10 cellular contexts compared by ENCODE assay signal in genomic region chr19:38952395-38953165, GRCh38. TPM values are rescaled to one million over a fixed set of nuclear protein-coding genes. Genes with fewer than 3 reads are reported as not detected.
DNase-seq lines count a peak whose midpoint lies in the region; ATAC-seq and TF ChIP-seq lines count a peak whose summit lies in the region.
"Had no signal": no experiment of that assay in that cellular context is flagged by ENCODE, and none has a peak within 500 bp of the region (broad histone marks: within the 10 kb centered on the region; RNA-seq: fewer than 3 reads in every experiment).

No MANE protein-coding gene starts in this region.

- H3K27me3 Mint-ChIP-seq in endodermal cell (ENCODE audit: insufficient read depth): peaks cover 25% of the 10 kb centered on the region

- H3K9me3 Mint-ChIP-seq in endodermal cell: peaks cover 9% of the 10 kb centered on the region

- WGBS in endodermal cell (ENCODE audit: insufficient coverage in 1 of 2, insufficient read length in 1 of 2), 2 experiments: 79 to 82% methylated on average over 12 to 13 of the region's 13 CpGs

- peaks cover 12% of the 10 kb centered on the region for H3K4me1 Mint-ChIP-seq in endodermal cell

- no peaks in the 10 kb centered on the region for H3K4me1 ChIP-seq in endodermal cell (ENCODE audit: control insufficient read depth, insufficient read depth, low read length)

- H3K9ac ChIP-seq in endodermal cell (ENCODE audit: extremely low read depth, low read length, poor library complexity, severe bottlenecking): no peak overlapping the region

- H3K27ac ChIP-seq in HL-60 (replicated peaks): no peak overlapping the region
- no peak overlapping the region for H3K27ac ChIP-seq in endodermal cell (ENCODE audit: low read depth, low read length)
- H3K27ac ChIP-seq: SK-N-MC, thoracic aorta had no signal

- TF ChIP-seq CTCF in HL-60 (IDR thresholded peaks at IDR 0.05; ENCODE audit: insufficient read depth, low read length): peak; percentile 44
- TF ChIP-seq CTCF in endodermal cell (conservative IDR thresholded peaks at IDR 0.05): peak; percentile 78

- H3K36me3 ChIP-seq in endodermal cell (ENCODE audit: control insufficient read depth, insufficient read depth, low read length): peaks cover 4% of the 10 kb centered on the region
- H3K36me3 ChIP-seq: thoracic aorta had no signal

- DNase-seq in DMS153 treated with DMSO at 0.1 percent for 48 hours (lab: John Stamatoyannopoulos, UW; ENCODE audit: unreplicated experiment) (peak; percentile 59), HL-60 (ENCODE audit: low read depth in 1 of 2, low spot score in 1 of 2) (peak in 1 of 2 experiments; percentile 62), NOMO-1 (lab: John Stamatoyannopoulos, UW; ENCODE audit: unreplicated experiment in 2 of 2) (peak; percentile 40 to 71), endodermal cell (peak; percentile 81), retina (peak; percentile 32), AG08395 (ENCODE audit: low spot score) (no peak)

- peaks cover 29% of the 10 kb centered on the region for H3K36me3 Mint-ChIP-seq in endodermal cell (ENCODE audit: low read depth)

- no peak overlapping the region for H3K4me3 ChIP-seq in HL-60 (replicated peaks; ENCODE audit: insufficient read depth, low read length)
- no peak overlapping the region for H3K4me3 ChIP-seq in endodermal cell (ENCODE audit: low read length)
- H3K4me3 ChIP-seq: SK-N-MC, thoracic aorta had no signal

- H3K27me3 ChIP-seq in HL-60 (ENCODE audit: insufficient read depth, poor library complexity, severe bottlenecking): peaks cover 25% of the 10 kb centered on the region
- no peaks in the 10 kb centered on the region for H3K27me3 ChIP-seq in endodermal cell (ENCODE audit: control insufficient read depth, insufficient read depth, low read length, poor library complexity, severe bottlenecking)

- no peak overlapping the region for H3K27ac Mint-ChIP-seq in endodermal cell

- ATAC-seq in GM21367 (IDR thresholded peaks at IDR 0.05; ENCODE audit: unreplicated experiment) (no peak), esophagus mucosa (no peak)

- no peak overlapping the region for H3K4me3 Mint-ChIP-seq in endodermal cell

- peaks cover 1% of the 10 kb centered on the region for H3K9me3 ChIP-seq in endodermal cell (ENCODE audit: control insufficient read depth, low read length)
- H3K9me3 ChIP-seq: thoracic aorta had no signal

RNA-seq across cellular contexts. Expression of gene MRPS12, which starts 21.8 kb away (rescaled TPM):
- total RNA-seq in endodermal cell (10 to 100 TPM; 37.5 to 38.3 TPM), esophagus mucosa (60.4 TPM)
- polyA plus RNA-seq in endodermal cell (2013, experiment 1 of 2): 28.6 TPM
- polyA plus RNA-seq in endodermal cell (2013, experiment 2 of 2): 30.0 TPM

RNA-seq across cellular contexts. Expression of gene SARS2, which starts 22.0 kb away (rescaled TPM):
- total RNA-seq in endodermal cell (10 to 100 TPM; 53.2 to 60.2 TPM), esophagus mucosa (24.1 TPM)
- 56.0 TPM for polyA plus RNA-seq in endodermal cell (2013, experiment 1 of 2)
- 44.1 TPM for polyA plus RNA-seq in endodermal cell (2013, experiment 2 of 2)

RNA-seq across cellular contexts. Expression of gene FBXO17, which starts 23.0 kb away (rescaled TPM):
- total RNA-seq in endodermal cell (10 to 100 TPM; 21.2 to 40.3 TPM), esophagus mucosa (4.7 TPM)
- polyA plus RNA-seq in endodermal cell (2013, experiment 1 of 2): 20.8 TPM
- 17.9 TPM for polyA plus RNA-seq in endodermal cell (2013, experiment 2 of 2)

RNA-seq across cellular contexts. Expression of gene CCER2, which starts 40.6 kb away (rescaled TPM):
- total RNA-seq in endodermal cell (1 to 10 TPM in 1 of 2 donors, not detected in 1; 1.2 TPM), esophagus mucosa (1.4 TPM)
- polyA plus RNA-seq in endodermal cell (2013, experiment 1 of 2): 4.8 TPM
- 4.2 TPM for polyA plus RNA-seq in endodermal cell (2013, experiment 2 of 2)
- total RNA-seq: thoracic aorta had no signal

RNA-seq across cellular contexts. Expression of gene NFKBIB, which starts 52.8 kb away (rescaled TPM):
- total RNA-seq in endodermal cell (10 to 100 TPM; 20.7 to 24.3 TPM), esophagus mucosa (21.4 TPM)
- 18.4 TPM for polyA plus RNA-seq in endodermal cell (2013, experiment 1 of 2)
- 18.2 TPM for polyA plus RNA-seq in endodermal cell (2013, experiment 2 of 2)
